Comparison of ENCODE assay signal across 16 cellular contexts in genomic region chr13:29140277-29140676, GRCh38.
DNase-seq lines count a peak whose midpoint lies in the region; FAIRE-seq and TF ChIP-seq lines count a peak whose summit lies in the region.
"Had no signal": no experiment of that assay in that cellular context is flagged by ENCODE, and none has a peak within 500 bp of the region (broad histone marks: within the 10 kb centered on the region; RNA-seq: fewer than 3 reads in every experiment).

No MANE protein-coding gene starts in this region.

- no peak for TF ChIP-seq CTCF in bronchial epithelial cell (IDR thresholded peaks at IDR 0.05; ENCODE audit: insufficient read depth, low read length, severe bottlenecking)

- no peak overlapping the region for H3K4me3 ChIP-seq in bronchial epithelial cell (ENCODE audit: low read depth, low read length)

- DNase-seq in GM04504 (ENCODE audit: low read depth) (peak; percentile 5), bronchial epithelial cell (ENCODE audit: low read depth) (peak; percentile 19), islet precursor cell (peak; percentile 94), superior temporal gyrus (ENCODE audit: extremely low spot score) (peak; percentile 52), hepatic stellate cell (ENCODE audit: low spot score) (no peak), head of caudate nucleus (no peak), RKO (ENCODE audit: low spot score) (no peak)
- DNase-seq in activated CD4-positive, alpha-beta T cell treated with anti-CD3 and anti-CD28 coated beads for 48 hours: no peak
- DNase-seq: activated CD4-positive, alpha-beta T cell treated with anti-CD3 and anti-CD28 coated beads, Interleukin-2, amount 10 ng/mL, durations not matched to agents 7 days and 5 days; CD8-positive, alpha-beta T cell; HCEC 1CT; KG1; NCI-H2081 treated with DMSO at 0.1 percent for 48 hours; stimulated activated CD4-positive, alpha-beta T cell treated with anti-CD3 and anti-CD28 coated beads, Interleukin-2, amount 100 ng/mL, for 24 hours; T-helper 1 cell had no signal

- intact Hi-C loops in head of caudate nucleus (cut with DNase I): no loop called here

- peak; percentile 36 for FAIRE-seq in bronchial epithelial cell (lab: Jason Lieb, UNC)
- FAIRE-seq: GM19239 had no signal

- no peaks in the 10 kb centered on the region for H3K36me3 ChIP-seq in bronchial epithelial cell (ENCODE audit: control insufficient read depth, insufficient read depth, low read length)

- no peaks in the 10 kb centered on the region for H3K27me3 ChIP-seq in bronchial epithelial cell (ENCODE audit: control insufficient read depth, insufficient read depth, low read length)

Comparison
In these comparisons a context has a peak if more than half of its experiments do, and no peak if none do; other contexts are left out.
1. DNase-seq: peak in GM04504 (single experiment), bronchial epithelial cell (single experiment), islet precursor cell (single experiment) and superior temporal gyrus (single experiment); none in hepatic stellate cell (single experiment), activated CD4-positive, alpha-beta T cell treated with anti-CD3 and anti-CD28 coated beads for 48 hours (single experiment), head of caudate nucleus (0 of 42) and RKO (single experiment).